In the genomic region with DNA sequence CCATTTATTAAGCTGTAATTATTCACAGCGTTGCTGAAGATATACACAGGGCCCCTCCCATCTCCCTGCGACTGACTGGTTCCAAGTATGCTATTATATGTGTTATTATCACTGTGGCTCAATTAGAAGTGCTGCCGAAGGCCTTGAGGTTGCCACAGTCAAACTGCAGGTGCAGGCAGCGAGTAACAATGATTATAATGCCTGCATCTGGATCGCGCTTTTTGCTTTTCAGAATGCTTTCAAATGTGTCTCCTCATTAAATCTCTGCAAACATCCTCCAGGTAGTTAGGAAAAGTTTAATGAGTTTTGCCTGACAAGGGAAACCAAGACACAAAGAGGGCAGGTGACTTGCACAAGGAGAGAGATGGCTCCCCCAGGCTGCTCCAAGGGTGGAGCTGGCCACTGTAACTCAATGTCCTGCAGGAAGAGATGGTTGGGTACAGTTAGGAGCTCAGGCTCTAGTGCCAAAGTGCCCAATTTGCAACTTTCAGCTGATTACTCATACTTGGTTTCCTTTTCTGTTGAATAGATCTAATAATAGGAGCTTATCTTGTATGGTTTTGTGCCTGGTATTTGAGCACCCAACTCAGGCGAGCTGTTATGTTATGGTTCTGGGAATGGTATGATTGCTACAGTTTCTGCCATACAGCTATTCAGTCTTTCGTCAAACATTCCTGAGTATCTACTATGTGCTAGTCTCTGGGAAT, we compare ENCODE assay signal across 1 cellular context.
TF ChIP-seq lines count a peak whose summit lies in the region.

No MANE protein-coding gene starts in this region.

TF ChIP-seq in HepG2, 621 proteins besides CTCF, POLR2A, EP300 and RAD21:
- TF ChIP-seq SMARCC2 (IDR thresholded peaks at IDR 0.05) (no peak), ZNF333 (CRISPR knock-in tag; IDR thresholded peaks at IDR 0.05; ENCODE audit: borderline replicate concordance) (no peak), NBN (conservative IDR thresholded peaks at IDR 0.05) (no peak), ZNF549 (CRISPR knock-in tag; IDR thresholded peaks at IDR 0.05) (no peak), RFX1 (IDR thresholded peaks at IDR 0.05) (no peak), ISL2 (CRISPR knock-in tag; IDR thresholded peaks at IDR 0.05) (no peak), BATF2 (CRISPR knock-in tag; IDR thresholded peaks at IDR 0.05) (no peak), ZNF446 (CRISPR knock-in tag; IDR thresholded peaks at IDR 0.05) (no peak), HBP1 (CRISPR knock-in tag; IDR thresholded peaks at IDR 0.05; ENCODE audit: low read depth) (no peak), BRCA1 (CRISPR knock-in tag; IDR thresholded peaks at IDR 0.05) (no peak), ZNF616 (CRISPR knock-in tag; IDR thresholded peaks at IDR 0.05; ENCODE audit: low read depth) (no peak), EHMT2 (IDR thresholded peaks at IDR 0.05; ENCODE audit: borderline replicate concordance, low read depth, low read length) (no peak), AKNA (CRISPR knock-in tag; IDR thresholded peaks at IDR 0.05; ENCODE audit: borderline replicate concordance) (no peak), SRSF9 (IDR thresholded peaks at IDR 0.05; ENCODE audit: borderline replicate concordance, insufficient read depth, low read depth, low read length, poor library complexity, severe bottlenecking) (no peak), AGO2 (optimal IDR thresholded peaks at IDR 0.05; ENCODE audit: low read depth, low read length) (no peak), TP53 (CRISPR knock-in tag; conservative IDR thresholded peaks at IDR 0.05) (no peak)
- TF ChIP-seq, protein P1, sequence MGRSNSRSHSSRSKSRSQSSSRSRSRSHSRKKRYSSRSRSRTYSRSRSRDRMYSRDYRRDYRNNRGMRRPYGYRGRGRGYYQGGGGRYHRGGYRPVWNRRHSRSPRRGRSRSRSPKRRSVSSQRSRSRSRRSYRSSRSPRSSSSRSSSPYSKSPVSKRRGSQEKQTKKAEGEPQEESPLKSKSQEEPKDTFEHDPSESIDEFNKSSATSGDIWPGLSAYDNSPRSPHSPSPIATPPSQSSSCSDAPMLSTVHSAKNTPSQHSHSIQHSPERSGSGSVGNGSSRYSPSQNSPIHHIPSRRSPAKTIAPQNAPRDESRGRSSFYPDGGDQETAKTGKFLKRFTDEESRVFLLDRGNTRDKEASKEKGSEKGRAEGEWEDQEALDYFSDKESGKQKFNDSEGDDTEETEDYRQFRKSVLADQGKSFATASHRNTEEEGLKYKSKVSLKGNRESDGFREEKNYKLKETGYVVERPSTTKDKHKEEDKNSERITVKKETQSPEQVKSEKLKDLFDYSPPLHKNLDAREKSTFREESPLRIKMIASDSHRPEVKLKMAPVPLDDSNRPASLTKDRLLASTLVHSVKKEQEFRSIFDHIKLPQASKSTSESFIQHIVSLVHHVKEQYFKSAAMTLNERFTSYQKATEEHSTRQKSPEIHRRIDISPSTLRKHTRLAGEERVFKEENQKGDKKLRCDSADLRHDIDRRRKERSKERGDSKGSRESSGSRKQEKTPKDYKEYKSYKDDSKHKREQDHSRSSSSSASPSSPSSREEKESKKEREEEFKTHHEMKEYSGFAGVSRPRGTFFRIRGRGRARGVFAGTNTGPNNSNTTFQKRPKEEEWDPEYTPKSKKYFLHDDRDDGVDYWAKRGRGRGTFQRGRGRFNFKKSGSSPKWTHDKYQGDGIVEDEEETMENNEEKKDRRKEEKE (IDR thresholded peaks at IDR 0.05), result no peak
- TF ChIP-seq, protein P2, sequence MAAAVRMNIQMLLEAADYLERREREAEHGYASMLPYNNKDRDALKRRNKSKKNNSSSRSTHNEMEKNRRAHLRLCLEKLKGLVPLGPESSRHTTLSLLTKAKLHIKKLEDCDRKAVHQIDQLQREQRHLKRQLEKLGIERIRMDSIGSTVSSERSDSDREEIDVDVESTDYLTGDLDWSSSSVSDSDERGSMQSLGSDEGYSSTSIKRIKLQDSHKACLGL (CRISPR knock-in tag; IDR thresholded peaks at IDR 0.05), result no peak
- TF ChIP-seq, protein P3, sequence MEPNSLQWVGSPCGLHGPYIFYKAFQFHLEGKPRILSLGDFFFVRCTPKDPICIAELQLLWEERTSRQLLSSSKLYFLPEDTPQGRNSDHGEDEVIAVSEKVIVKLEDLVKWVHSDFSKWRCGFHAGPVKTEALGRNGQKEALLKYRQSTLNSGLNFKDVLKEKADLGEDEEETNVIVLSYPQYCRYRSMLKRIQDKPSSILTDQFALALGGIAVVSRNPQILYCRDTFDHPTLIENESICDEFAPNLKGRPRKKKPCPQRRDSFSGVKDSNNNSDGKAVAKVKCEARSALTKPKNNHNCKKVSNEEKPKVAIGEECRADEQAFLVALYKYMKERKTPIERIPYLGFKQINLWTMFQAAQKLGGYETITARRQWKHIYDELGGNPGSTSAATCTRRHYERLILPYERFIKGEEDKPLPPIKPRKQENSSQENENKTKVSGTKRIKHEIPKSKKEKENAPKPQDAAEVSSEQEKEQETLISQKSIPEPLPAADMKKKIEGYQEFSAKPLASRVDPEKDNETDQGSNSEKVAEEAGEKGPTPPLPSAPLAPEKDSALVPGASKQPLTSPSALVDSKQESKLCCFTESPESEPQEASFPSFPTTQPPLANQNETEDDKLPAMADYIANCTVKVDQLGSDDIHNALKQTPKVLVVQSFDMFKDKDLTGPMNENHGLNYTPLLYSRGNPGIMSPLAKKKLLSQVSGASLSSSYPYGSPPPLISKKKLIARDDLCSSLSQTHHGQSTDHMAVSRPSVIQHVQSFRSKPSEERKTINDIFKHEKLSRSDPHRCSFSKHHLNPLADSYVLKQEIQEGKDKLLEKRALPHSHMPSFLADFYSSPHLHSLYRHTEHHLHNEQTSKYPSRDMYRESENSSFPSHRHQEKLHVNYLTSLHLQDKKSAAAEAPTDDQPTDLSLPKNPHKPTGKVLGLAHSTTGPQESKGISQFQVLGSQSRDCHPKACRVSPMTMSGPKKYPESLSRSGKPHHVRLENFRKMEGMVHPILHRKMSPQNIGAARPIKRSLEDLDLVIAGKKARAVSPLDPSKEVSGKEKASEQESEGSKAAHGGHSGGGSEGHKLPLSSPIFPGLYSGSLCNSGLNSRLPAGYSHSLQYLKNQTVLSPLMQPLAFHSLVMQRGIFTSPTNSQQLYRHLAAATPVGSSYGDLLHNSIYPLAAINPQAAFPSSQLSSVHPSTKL (CRISPR knock-in tag; IDR thresholded peaks at IDR 0.05), result no peak
